ENCODE assay signal across 13 cellular contexts in the genomic region with DNA sequence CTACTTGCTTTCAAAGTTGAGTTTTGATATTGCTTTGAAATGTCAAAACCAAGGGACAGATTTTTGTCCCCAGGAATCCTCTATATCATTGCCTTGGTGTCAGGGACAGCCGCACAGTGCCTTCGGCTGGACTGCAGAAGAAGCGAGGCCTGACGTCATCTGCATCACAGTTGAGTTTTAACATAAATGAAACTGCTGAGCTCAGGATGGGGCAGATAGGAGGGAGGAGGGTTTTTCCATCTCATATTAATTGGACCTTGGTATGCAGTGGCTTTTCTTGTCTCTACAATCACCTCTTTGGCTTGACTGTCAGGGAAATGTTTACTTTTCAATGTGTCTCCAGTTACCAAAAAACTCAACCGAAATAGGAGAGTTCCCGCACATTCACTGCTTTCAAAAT.
DNase-seq lines count a peak whose midpoint lies in the region; ATAC-seq and TF ChIP-seq lines count a peak whose summit lies in the region.
"Had no signal": no experiment of that assay in that cellular context is flagged by ENCODE, and none has a peak within 500 bp of the region (broad histone marks: within the 10 kb centered on the region; RNA-seq: fewer than 3 reads in every experiment).

No MANE protein-coding gene starts in this region.

- H3K79me1 ChIP-seq in H9 (ENCODE audit: insufficient read depth, low read depth, low read length, poor library complexity, severe bottlenecking) (no peaks in the 10 kb centered on the region), IMR-90 (ENCODE audit: low read depth in 1 of 2, low read length in 2 of 2) (no peaks in the 10 kb centered on the region)

- TF ChIP-seq RAD21 in IMR-90 (IDR thresholded peaks at IDR 0.05; ENCODE audit: low read length): no peak

- in situ Hi-C loops in IMR-90 (cut with MboI; ENCODE audit: low sequenced_read_pairs): no loop called here

- H3K23ac ChIP-seq in H9 (ENCODE audit: insufficient read length, low read depth, low read length): no peak overlapping the region
- H3K23ac ChIP-seq in IMR-90 (ENCODE audit: low read depth, low read length): no peak overlapping the region

- intact Hi-C loops in IMR-90 (cut with micrococcal nuclease) (no loop called here), mucosa of descending colon (cut with DNase I, micrococcal nuclease) (no loop called here)

- H2BK15ac ChIP-seq in H9 (ENCODE audit: low read depth, low read length) (no peak overlapping the region), IMR-90 (ENCODE audit: low read depth, low read length) (no peak overlapping the region)

- H3K9me1 ChIP-seq in IMR-90 (ENCODE audit: insufficient read depth, low read length): no peaks in the 10 kb centered on the region; the same call in 1 of the 2 replicates

- no peaks in the 10 kb centered on the region for H3K9me3 ChIP-seq in H9 (ENCODE audit: control insufficient read depth, low read depth, low read length)
- H3K9me3 ChIP-seq in IMR-90 (ENCODE audit: control insufficient read depth, insufficient read depth, low read length): no peaks in the 10 kb centered on the region
- H3K9me3 ChIP-seq in parathyroid adenoma (ENCODE audit: control insufficient read depth, low read length): no peaks in the 10 kb centered on the region
- H3K9me3 ChIP-seq in mucosa of descending colon: no peaks in the 10 kb centered on the region
- H3K9me3 ChIP-seq: A549, BE2C had no signal

- H3K79me2 ChIP-seq in H9 (ENCODE audit: insufficient read depth, low read length): no peaks in the 10 kb centered on the region
- H3K79me2 ChIP-seq in parathyroid adenoma: no peaks in the 10 kb centered on the region

- TF ChIP-seq CTCF in H9 (conservative IDR thresholded peaks at IDR 0.05) (no peak), IMR-90 (conservative IDR thresholded peaks at IDR 0.05; ENCODE audit: low read depth, low read length) (no peak), parathyroid adenoma (IDR thresholded peaks at IDR 0.05) (no peak), mucosa of descending colon (IDR thresholded peaks at IDR 0.05) (no peak)

- CTCF ChIA-PET in IMR-90 (lab: Yijun Ruan, JAX): interaction anchor here (2.0 kb wide), 1 partner anchor 12 kb away, joined by 8 read pairs; no protein-coding TSS in a partner anchor

- no peak overlapping the region for H3K4me3 Mint-ChIP-seq in H9
- H3K4me3 Mint-ChIP-seq: CD4-positive, alpha-beta memory T cell had no signal

- no peak overlapping the region for H3K27ac ChIP-seq in H9 (ENCODE audit: insufficient read length, low read depth, low read length)
- no peak overlapping the region for H3K27ac ChIP-seq in IMR-90 (ENCODE audit: insufficient read depth, low read length)
- H3K27ac ChIP-seq in parathyroid adenoma: peak overlapping the region; percentile 16
- H3K27ac ChIP-seq: A549, C4-2B had no signal

- H4K5ac ChIP-seq in H9 (ENCODE audit: insufficient read length, low read depth, low read length) (no peak overlapping the region), IMR-90 (ENCODE audit: low read depth, low read length) (no peak overlapping the region)

- no peak overlapping the region for H3T11ph ChIP-seq in H9 (ENCODE audit: low read length)

- no peak overlapping the region for H4K8ac ChIP-seq in H9 (replicated peaks; ENCODE audit: insufficient read length, low read depth, low read length)
- H4K8ac ChIP-seq in IMR-90 (ENCODE audit: low read depth in 2 of 2, low read length in 2 of 2): no peak overlapping the region

- H3K9me3 Mint-ChIP-seq in H9: no peaks in the 10 kb centered on the region; a peak in 1 of 5 replicates
- H3K9me3 Mint-ChIP-seq: CD4-positive, alpha-beta memory T cell had no signal

- BruUV-seq in IMR-90 (replicated peaks; lab: Mats Ljungman, UMichigan): no TSS peak

- H3K4me2 ChIP-seq in H9 (ENCODE audit: insufficient read depth, insufficient read length, low read length): no peak overlapping the region
- H3K4me2 ChIP-seq in IMR-90 (ENCODE audit: low read depth, low read length): peak overlapping the region; percentile 19; the same call in 1 of the 2 replicates
- no peak overlapping the region for H3K4me2 ChIP-seq in parathyroid adenoma (ENCODE audit: low read length)
- H3K4me2 ChIP-seq: A549 had no signal

- DNase-seq in H9 (no peak), IMR-90 (peak; percentile 17), fibroblast of peridontal ligament (ENCODE audit: extremely low read depth) (peak; percentile 18), D341Med (ENCODE audit: low spot score) (no peak), mucosa of descending colon (no peak)
- DNase-seq: BE2C; CD4-positive, alpha-beta memory T cell; DND-41; GDM1 had no signal

- H2AK9ac ChIP-seq in IMR-90 (replicated peaks; ENCODE audit: low read depth, low read length, poor library complexity): no peak overlapping the region

- H3K4me3 ChIP-seq in IMR-90 (ENCODE audit: insufficient read depth, low read depth, low read length) (no peak overlapping the region), parathyroid adenoma (ENCODE audit: low read depth, low read length) (no peak overlapping the region), mucosa of descending colon (no peak overlapping the region)
- H3K4me3 ChIP-seq: A549 had no signal

- H3K27me3 Mint-ChIP-seq in H9 (ENCODE audit: low read depth): no peaks in the 10 kb centered on the region
- H3K27me3 Mint-ChIP-seq: CD4-positive, alpha-beta memory T cell had no signal

- ATAC-seq in IMR-90 (ENCODE audit: low read depth): peak; percentile 32; the same call in 1 of the 2 replicates
- ATAC-seq in mucosa of descending colon: no peak
- no peak for ATAC-seq in GM19397 (IDR thresholded peaks at IDR 0.05; ENCODE audit: unreplicated experiment)
- ATAC-seq: A549 had no signal

- H2BK20ac ChIP-seq in H9 (ENCODE audit: low read depth, low read length, poor library complexity, severe bottlenecking) (no peak overlapping the region), IMR-90 (ENCODE audit: low read depth, low read length) (no peak overlapping the region)

- H3K18ac ChIP-seq in H9 (ENCODE audit: insufficient read length, low read depth, low read length) (no peak overlapping the region), IMR-90 (ENCODE audit: low read depth, low read length) (no peak overlapping the region)

- H3K4me1 ChIP-seq in H9 (ENCODE audit: insufficient read depth, low read length) (peaks cover 17% of the 10 kb centered on the region), IMR-90 (ENCODE audit: control insufficient read depth, insufficient read depth, low read length) (peaks cover 3% of the 10 kb centered on the region; the same call in 1 of the 2 replicates), parathyroid adenoma (no peaks in the 10 kb centered on the region), mucosa of descending colon (ENCODE audit: low read depth) (no peaks in the 10 kb centered on the region)
- H3K4me1 ChIP-seq: A549 had no signal

- H3K27me3 ChIP-seq in H9 (ENCODE audit: insufficient read depth, low read length) (no peaks in the 10 kb centered on the region; the same call in 1 of the 2 replicates), IMR-90 (ENCODE audit: control insufficient read depth, insufficient read depth, low read length) (peaks cover 12% of the 10 kb centered on the region), parathyroid adenoma (ENCODE audit: control insufficient read depth, insufficient read depth, low read length) (no peaks in the 10 kb centered on the region)
- H3K27me3 ChIP-seq: BE2C had no signal

- H3K36me3 Mint-ChIP-seq in H9 (ENCODE audit: insufficient read depth in 1 of 3, low read depth in 3 of 3): peaks cover 0 to 21% (median 15%) of the 10 kb centered on the region in 3 experiments; a peak in 6 of 7 replicates

- no peak overlapping the region for H4K91ac ChIP-seq in H9 (ENCODE audit: insufficient read length, low read depth, low read length)
- H4K91ac ChIP-seq in IMR-90 (ENCODE audit: insufficient read depth, low read depth, low read length): no peak overlapping the region

- dilution Hi-C loops in IMR-90 (cut with HindIII; ENCODE audit: low sequenced_read_pairs, unreplicated experiment): loop anchor here (25.0 kb wide), 1 partner anchor 423 kb away; no protein-coding TSS in a partner anchor

- H2AK5ac ChIP-seq in H9 (ENCODE audit: insufficient read length, low read length) (no peak overlapping the region), IMR-90 (ENCODE audit: low read depth, low read length) (no peak overlapping the region)

- H3K23me2 ChIP-seq in H9 (ENCODE audit: insufficient read length, low read depth, low read length, poor library complexity, severe bottlenecking): no peaks in the 10 kb centered on the region

- no peak overlapping the region for H3K14ac ChIP-seq in H9 (ENCODE audit: insufficient read depth, low read length)
- H3K14ac ChIP-seq in IMR-90 (replicated peaks; ENCODE audit: low read depth, low read length): no peak overlapping the region

- TF ChIP-seq POLR2A in IMR-90 (IDR thresholded peaks at IDR 0.05; ENCODE audit: low read depth, low read length): no peak

- H3K56ac ChIP-seq in H9 (ENCODE audit: insufficient read length, low read depth, low read length): no peak overlapping the region
- H3K56ac ChIP-seq in IMR-90 (ENCODE audit: extremely low read depth, insufficient read depth, low read length): no peak overlapping the region

- no peak overlapping the region for H2BK120ac ChIP-seq in H9 (ENCODE audit: low read depth, low read length, poor library complexity, severe bottlenecking)
- no peak overlapping the region for H2BK120ac ChIP-seq in IMR-90 (ENCODE audit: low read depth, low read length)

- no peak overlapping the region for H2BK12ac ChIP-seq in H9 (ENCODE audit: insufficient read length, low read depth, low read length)

- no CpG with 5 or more reads among the region's 6 CpGs for WGBS in H9 (ENCODE audit: extremely low coverage, insufficient read length, low lambda C conversion rate)
- WGBS in IMR-90 (ENCODE audit: extremely low coverage in 2 of 2, insufficient read length in 1 of 2), 2 experiments: no CpG with 5 or more reads among the region's 6 CpGs

- POLR2A ChIA-PET in IMR-90 (lab: Charles Lee; ENCODE audit: unreplicated experiment): no interaction called here

- H3K4me1 Mint-ChIP-seq in H9: peaks cover 45 to 52% of the 10 kb centered on the region in 2 experiments
- H3K4me1 Mint-ChIP-seq: CD4-positive, alpha-beta memory T cell had no signal

- peaks cover 7% of the 10 kb centered on the region for H3K36me3 ChIP-seq in IMR-90 (ENCODE audit: control insufficient read depth, insufficient read depth, low read length)
- H3K36me3 ChIP-seq in parathyroid adenoma (ENCODE audit: control insufficient read depth, insufficient read depth, low read length): no peaks in the 10 kb centered on the region
- H3K36me3 ChIP-seq in mucosa of descending colon (ENCODE audit: low read depth): no peaks in the 10 kb centered on the region

- H3K4ac ChIP-seq in H9 (ENCODE audit: low read depth, low read length): no peak overlapping the region
- no peak overlapping the region for H3K4ac ChIP-seq in IMR-90 (ENCODE audit: low read depth, low read length)

- H2AFZ ChIP-seq in H9 (ENCODE audit: low read length) (no peak overlapping the region), IMR-90 (replicated peaks; ENCODE audit: low read length, poor library complexity) (no peak overlapping the region), parathyroid adenoma (no peak overlapping the region)

- H4K20me1 ChIP-seq in H9 (ENCODE audit: control insufficient read depth, insufficient read depth, insufficient read length) (no peaks in the 10 kb centered on the region), IMR-90 (ENCODE audit: insufficient read depth, low read length) (no peaks in the 10 kb centered on the region)

- H3K9ac ChIP-seq in H9 (ENCODE audit: extremely low read depth, insufficient read length, low read length) (no peak overlapping the region), IMR-90 (ENCODE audit: low read depth, low read length) (no peak overlapping the region), parathyroid adenoma (no peak overlapping the region)

- no peak overlapping the region for H2BK5ac ChIP-seq in H9 (ENCODE audit: insufficient read length, low read length)
- H2BK5ac ChIP-seq in IMR-90 (ENCODE audit: low read depth, low read length, poor library complexity, severe bottlenecking): no peak overlapping the region

- H3K27ac Mint-ChIP-seq in H9: peak overlapping the region; percentile 50 to 74 (median 71); a peak in 4 of 7 replicates

Comparison
In these comparisons a context has a peak if more than half of its experiments do, and no peak if none do; other contexts are left out.
1. DNase-seq: peak in IMR-90 (single experiment) and fibroblast of peridontal ligament (single experiment); none in H9 (single experiment), D341Med (single experiment) and mucosa of descending colon (0 of 3).